Comparison of ENCODE assay signal across 17 cellular contexts in genomic region chr19:18100710-18101109, GRCh38. TPM values are rescaled to one million over a fixed set of nuclear protein-coding genes. Genes with fewer than 3 reads are reported as not detected.
A peak's percentile ranks its signal among the peaks of the same experiment; 100 is the strongest.
DNase-seq lines count a peak whose midpoint lies in the region; ATAC-seq and TF ChIP-seq lines count a peak whose summit lies in the region.
"Had no signal": no experiment of that assay in that cellular context is flagged by ENCODE, and none has a peak within 500 bp of the region (broad histone marks: within the 10 kb centered on the region; RNA-seq: fewer than 3 reads in every experiment).

No MANE protein-coding gene starts in this region.

- DNase-seq in IMR-90 (no peak), mesendoderm (peak; percentile 80)
- DNase-seq in activated effector memory CD4-positive, alpha-beta T cell treated with Interleukin-2 at 50 U/mL for 16 hours, result no peak
- no peak for DNase-seq in stimulated activated CD4-positive, alpha-beta T cell treated with anti-CD3 and anti-CD28 coated beads, Interleukin-2, amount 100 ng/mL, for 24 hours
- no peak for DNase-seq in activated T-helper 1 cell treated with anti-CD3 and anti-CD28 coated beads, Interleukin-12 subunit alpha, Interleukin-12 subunit beta, Interleukin-2, Interleukin-4 antibody, amounts not matched to agents 30 ng/mL and 10 ng/mL and 1 ng/mL, durations not matched to agents 14 hours and 24 hours and 36 hours (ENCODE audit: low spot score)
- DNase-seq: activated CD4-positive, alpha-beta memory T cell treated with anti-CD3 and anti-CD28 coated beads, Interleukin-2, amount 10 ng/mL, durations not matched to agents 7 days and 5 days; activated T-cell treated with anti-CD3 and anti-CD28 coated beads, Interleukin-2, amount 50 U/mL, for 72 hours; erythroblast; NCI-H1105; occipital lobe; stimulated activated naive B cell treated with anti-CD40 and anti-IgM and Interleukin-4, amounts not matched to agents 10 μg/mL and 1 μg/mL and 100 μg/mL, for 72 hours had no signal

- no peak overlapping the region for H3K56ac ChIP-seq in IMR-90 (ENCODE audit: extremely low read depth, insufficient read depth, low read length)
- peak overlapping the region; percentile 38 for H3K56ac ChIP-seq in mesendoderm (ENCODE audit: low read length)

- 46% methylated on average over 2 of the region's 18 CpGs; no CpG with 5 or more reads in 1 of the 2 experiments for WGBS in IMR-90 (ENCODE audit: extremely low coverage in 2 of 2, insufficient read length in 1 of 2), 2 experiments
- no CpG with 5 or more reads among the region's 18 CpGs for WGBS in mesendoderm (ENCODE audit: extremely low coverage, insufficient coverage, low lambda C conversion rate)

- H3K9ac ChIP-seq in IMR-90 (ENCODE audit: low read depth, low read length) (no peak overlapping the region), mesendoderm (ENCODE audit: low read length) (peak overlapping the region; percentile 18)
- H3K9ac ChIP-seq: KMS-11 had no signal

- POLR2A ChIA-PET in IMR-90 (lab: Charles Lee; ENCODE audit: unreplicated experiment), result no interaction called here

- H2BK15ac ChIP-seq in IMR-90 (ENCODE audit: low read depth, low read length) (no peak overlapping the region), mesendoderm (replicated peaks; ENCODE audit: low read depth) (no peak overlapping the region)

- no peak overlapping the region for H3K23ac ChIP-seq in IMR-90 (ENCODE audit: low read depth, low read length)
- no peak overlapping the region for H3K23ac ChIP-seq in mesendoderm (ENCODE audit: low read length)

- H3K4ac ChIP-seq in IMR-90 (ENCODE audit: low read depth, low read length), result no peak overlapping the region
- H3K4ac ChIP-seq in mesendoderm (ENCODE audit: low read depth, low read length), result no peak overlapping the region

- BruUV-seq in IMR-90 (replicated peaks; lab: Mats Ljungman, UMichigan), result no TSS peak

- H3K9me3 ChIP-seq in IMR-90 (ENCODE audit: control insufficient read depth, insufficient read depth, low read length), result no peaks in the 10 kb centered on the region
- H3K9me3 ChIP-seq: SJSA1 had no signal

- H3K27ac ChIP-seq in 22Rv1, result peak overlapping the region; percentile 63
- H3K27ac ChIP-seq in IMR-90 (ENCODE audit: insufficient read depth, low read length), result no peak overlapping the region
- peak overlapping the region; percentile 39 for H3K27ac ChIP-seq in cingulate gyrus (ENCODE audit: low read depth, low read length)
- H3K27ac ChIP-seq in mesendoderm (ENCODE audit: low read depth, low read length), result no peak overlapping the region
- H3K27ac ChIP-seq: KMS-11, SJSA1 had no signal

- no peak overlapping the region for H2BK20ac ChIP-seq in IMR-90 (ENCODE audit: low read depth, low read length)

- no peaks in the 10 kb centered on the region for H3K36me3 ChIP-seq in IMR-90 (ENCODE audit: control insufficient read depth, insufficient read depth, low read length)
- no peaks in the 10 kb centered on the region for H3K36me3 ChIP-seq in mesendoderm (ENCODE audit: control insufficient read depth, insufficient read depth, low read length)
- H3K36me3 ChIP-seq: SJSA1 had no signal

- H2BK5ac ChIP-seq in IMR-90 (ENCODE audit: low read depth, low read length, poor library complexity, severe bottlenecking) (no peak overlapping the region), mesendoderm (ENCODE audit: low read length) (no peak overlapping the region)

- in situ Hi-C loops in IMR-90 (cut with MboI; ENCODE audit: low sequenced_read_pairs), result no loop called here

- H3K4me2 ChIP-seq in IMR-90 (ENCODE audit: low read depth, low read length), result no peak overlapping the region
- H3K4me2 ChIP-seq in mesendoderm (ENCODE audit: low read length), result peak overlapping the region; percentile 29
- H3K4me2 ChIP-seq: KMS-11 had no signal

- no peak overlapping the region for H3K14ac ChIP-seq in IMR-90 (replicated peaks; ENCODE audit: low read depth, low read length)

- H3K18ac ChIP-seq in IMR-90 (ENCODE audit: low read depth, low read length) (no peak overlapping the region), mesendoderm (ENCODE audit: low read length) (no peak overlapping the region)

- no peak overlapping the region for H3K4me3 Mint-ChIP-seq in activated T-helper 1 cell treated with anti-CD3 and anti-CD28 coated beads, Interleukin-12 subunit alpha, Interleukin-12 subunit beta, Interleukin-2, Interleukin-4 antibody, amounts not matched to agents 30 ng/mL and 10 ng/mL and 1 ng/mL, durations not matched to agents 14 hours and 24 hours and 36 hours
- H3K4me3 Mint-ChIP-seq: activated CD4-positive, alpha-beta memory T cell treated with anti-CD3 and anti-CD28 coated beads, Interleukin-2, amount 10 ng/mL, durations not matched to agents 7 days and 5 days; activated T-cell treated with anti-CD3 and anti-CD28 coated beads, Interleukin-2, amount 50 U/mL, for 72 hours had no signal

- H3K9me3 Mint-ChIP-seq in activated T-helper 1 cell treated with anti-CD3 and anti-CD28 coated beads, Interleukin-12 subunit alpha, Interleukin-12 subunit beta, Interleukin-2, Interleukin-4 antibody, amounts not matched to agents 30 ng/mL and 10 ng/mL and 1 ng/mL, durations not matched to agents 14 hours and 24 hours and 36 hours, result no peaks in the 10 kb centered on the region
- H3K9me3 Mint-ChIP-seq: activated CD4-positive, alpha-beta memory T cell treated with anti-CD3 and anti-CD28 coated beads, Interleukin-2, amount 10 ng/mL, durations not matched to agents 7 days and 5 days; activated T-cell treated with anti-CD3 and anti-CD28 coated beads, Interleukin-2, amount 50 U/mL, for 72 hours; stimulated activated naive B cell treated with anti-CD40 and anti-IgM and Interleukin-4, amounts not matched to agents 10 μg/mL and 1 μg/mL and 100 μg/mL, for 72 hours had no signal

- no peak for TF ChIP-seq POLR2A in IMR-90 (IDR thresholded peaks at IDR 0.05; ENCODE audit: low read depth, low read length)

- H3K27me3 Mint-ChIP-seq in activated T-helper 1 cell treated with anti-CD3 and anti-CD28 coated beads, Interleukin-12 subunit alpha, Interleukin-12 subunit beta, Interleukin-2, Interleukin-4 antibody, amounts not matched to agents 30 ng/mL and 10 ng/mL and 1 ng/mL, durations not matched to agents 14 hours and 24 hours and 36 hours (ENCODE audit: insufficient read depth), result peaks cover 6% of the 10 kb centered on the region
- H3K27me3 Mint-ChIP-seq: stimulated activated naive B cell treated with anti-CD40 and anti-IgM and Interleukin-4, amounts not matched to agents 10 μg/mL and 1 μg/mL and 100 μg/mL, for 72 hours had no signal

- peaks cover 3% of the 10 kb centered on the region for H3K36me3 Mint-ChIP-seq in activated T-helper 1 cell treated with anti-CD3 and anti-CD28 coated beads, Interleukin-12 subunit alpha, Interleukin-12 subunit beta, Interleukin-2, Interleukin-4 antibody, amounts not matched to agents 30 ng/mL and 10 ng/mL and 1 ng/mL, durations not matched to agents 14 hours and 24 hours and 36 hours (ENCODE audit: low read depth)

- ATAC-seq in IMR-90 (ENCODE audit: low read depth) (no peak), HG03045 (IDR thresholded peaks at IDR 0.05; ENCODE audit: unreplicated experiment) (no peak)
- ATAC-seq: activated T-cell treated with anti-CD3 and anti-CD28 coated beads, Interleukin-2, amount 50 U/mL, for 72 hours; stimulated activated naive B cell treated with anti-CD40 and anti-IgM and Interleukin-4, amounts not matched to agents 10 μg/mL and 1 μg/mL and 100 μg/mL, for 72 hours had no signal

- H3K4me3 ChIP-seq in IMR-90 (ENCODE audit: insufficient read depth, low read depth, low read length) (no peak overlapping the region), mesendoderm (ENCODE audit: low read length) (no peak overlapping the region)
- H3K4me3 ChIP-seq: SJSA1 had no signal

- no peak overlapping the region for H2AK9ac ChIP-seq in IMR-90 (replicated peaks; ENCODE audit: low read depth, low read length, poor library complexity)

- dilution Hi-C loops in IMR-90 (cut with HindIII; ENCODE audit: low sequenced_read_pairs, unreplicated experiment), result no loop called here

- H4K20me1 ChIP-seq in IMR-90 (ENCODE audit: insufficient read depth, low read length), result no peaks in the 10 kb centered on the region

- H4K5ac ChIP-seq in IMR-90 (ENCODE audit: low read depth, low read length), result no peak overlapping the region
- H4K5ac ChIP-seq in mesendoderm (ENCODE audit: low read length), result no peak overlapping the region

- H3K4me1 Mint-ChIP-seq in activated T-helper 1 cell treated with anti-CD3 and anti-CD28 coated beads, Interleukin-12 subunit alpha, Interleukin-12 subunit beta, Interleukin-2, Interleukin-4 antibody, amounts not matched to agents 30 ng/mL and 10 ng/mL and 1 ng/mL, durations not matched to agents 14 hours and 24 hours and 36 hours (ENCODE audit: low read depth), result peaks cover 30% of the 10 kb centered on the region

- no peak for TF ChIP-seq CTCF in 22Rv1 (IDR thresholded peaks at IDR 0.05)
- TF ChIP-seq CTCF in IMR-90 (conservative IDR thresholded peaks at IDR 0.05; ENCODE audit: low read depth, low read length), result no peak

- H2AK5ac ChIP-seq in IMR-90 (ENCODE audit: low read depth, low read length), result no peak overlapping the region
- H2AK5ac ChIP-seq in mesendoderm (ENCODE audit: low read length), result no peak overlapping the region

- no peak for TF ChIP-seq RAD21 in IMR-90 (IDR thresholded peaks at IDR 0.05; ENCODE audit: low read length)

- H4K8ac ChIP-seq in IMR-90 (ENCODE audit: low read depth in 2 of 2, low read length in 2 of 2) (no peak overlapping the region), mesendoderm (ENCODE audit: low read depth, low read length) (no peak overlapping the region)

- H3K4me1 ChIP-seq in IMR-90 (ENCODE audit: control insufficient read depth, insufficient read depth, low read length), result peaks cover 10% of the 10 kb centered on the region
- H3K4me1 ChIP-seq in mesendoderm (ENCODE audit: control insufficient read depth, low read depth, low read length), result peaks cover 1% of the 10 kb centered on the region

- intact Hi-C loops in IMR-90 (cut with micrococcal nuclease), result no loop called here
- intact Hi-C loops in activated T-helper 1 cell treated with anti-CD3 and anti-CD28 coated beads, Interleukin-12 subunit alpha, Interleukin-12 subunit beta, Interleukin-2, Interleukin-4 antibody, amounts not matched to agents 30 ng/mL and 10 ng/mL and 1 ng/mL, durations not matched to agents 14 hours and 24 hours and 36 hours (cut with micrococcal nuclease), result no loop called here

- H2AFZ ChIP-seq in IMR-90 (replicated peaks; ENCODE audit: low read length, poor library complexity), result peak overlapping the region; percentile 5

- H3K27ac Mint-ChIP-seq in activated T-helper 1 cell treated with anti-CD3 and anti-CD28 coated beads, Interleukin-12 subunit alpha, Interleukin-12 subunit beta, Interleukin-2, Interleukin-4 antibody, amounts not matched to agents 30 ng/mL and 10 ng/mL and 1 ng/mL, durations not matched to agents 14 hours and 24 hours and 36 hours, result no peak overlapping the region
- H3K27ac Mint-ChIP-seq: activated CD4-positive, alpha-beta memory T cell treated with anti-CD3 and anti-CD28 coated beads, Interleukin-2, amount 10 ng/mL, durations not matched to agents 7 days and 5 days; activated T-cell treated with anti-CD3 and anti-CD28 coated beads, Interleukin-2, amount 50 U/mL, for 72 hours had no signal

- no peak overlapping the region for H4K91ac ChIP-seq in IMR-90 (ENCODE audit: insufficient read depth, low read depth, low read length)

- no peak overlapping the region for H2BK120ac ChIP-seq in IMR-90 (ENCODE audit: low read depth, low read length)
- H2BK120ac ChIP-seq in mesendoderm (ENCODE audit: low read depth, low read length), result no peak overlapping the region

- CTCF ChIA-PET in IMR-90 (lab: Yijun Ruan, JAX), result no interaction called here

- peaks cover 17% of the 10 kb centered on the region for H3K27me3 ChIP-seq in IMR-90 (ENCODE audit: control insufficient read depth, insufficient read depth, low read length)
- H3K27me3 ChIP-seq in mesendoderm (ENCODE audit: insufficient read depth, low read length, poor library complexity), result no peaks in the 10 kb centered on the region
- H3K27me3 ChIP-seq: SJSA1 had no signal

- 0 out of 2 replicates have a peak, but pooled peaks cover 3% of the 10 kb centered on the region for H3K9me1 ChIP-seq in IMR-90 (ENCODE audit: insufficient read depth, low read length)

- H3K79me1 ChIP-seq in IMR-90 (ENCODE audit: low read depth in 1 of 2, low read length in 2 of 2) (no peaks in the 10 kb centered on the region), mesendoderm (ENCODE audit: low read length) (no peaks in the 10 kb centered on the region)

- H3K79me2 ChIP-seq in mesendoderm (ENCODE audit: control insufficient read depth, insufficient read depth, low read length), result no peaks in the 10 kb centered on the region

RNA-seq across cellular contexts. Expression of gene MAST3, which starts 3.1 kb away (rescaled TPM):
- 1.3 and 1.4 TPM in 2 replicates for total RNA-seq in IMR-90 (2012; rRNA removed)
- 3.9 and 4.3 TPM in 2 replicates for polyA plus RNA-seq in IMR-90 (2012; rRNA removed)
- 2.5 and 4.0 TPM in 2 replicates for polyA plus RNA-seq in IMR-90 (2012; cell fraction: cytosol; rRNA removed)
- polyA plus RNA-seq in IMR-90 (2012; cell fraction: nucleus; rRNA removed; ENCODE audit: low replicate concordance), result 12.9 and 21.9 TPM in 2 replicates
- polyA plus RNA-seq in mesendoderm (2013, experiment 1 of 2), result 1.5 TPM
- polyA plus RNA-seq in mesendoderm (2013, experiment 2 of 2), result 1.6 TPM
- 16.5 and 17.6 TPM in 2 replicates for total RNA-seq in activated T-helper 1 cell treated with anti-CD3 and anti-CD28 coated beads, Interleukin-12 subunit alpha, Interleukin-12 subunit beta, Interleukin-2, Interleukin-4 antibody, amounts not matched to agents 30 ng/mL and 10 ng/mL and 1 ng/mL, durations not matched to agents 14 hours and 24 hours and 36 hours

RNA-seq across cellular contexts. Expression of gene IL12RB1, which starts 14.0 kb away (rescaled TPM):
- not detected in 2 replicates for total RNA-seq in IMR-90 (2012; rRNA removed)
- polyA plus RNA-seq in IMR-90 (2012; rRNA removed), result not detected in 2 replicates
- 0.08 TPM in 1 of 2 replicates, not detected in the other for polyA plus RNA-seq in IMR-90 (2012; cell fraction: cytosol; rRNA removed)
- polyA plus RNA-seq in IMR-90 (2012; cell fraction: nucleus; rRNA removed; ENCODE audit: low replicate concordance), result 0.11 TPM in 1 of 2 replicates, not detected in the other
- polyA plus RNA-seq in mesendoderm (2013, experiment 1 of 2), result not detected
- not detected for polyA plus RNA-seq in mesendoderm (2013, experiment 2 of 2)
- 44.5 and 47.5 TPM in 2 replicates for total RNA-seq in activated T-helper 1 cell treated with anti-CD3 and anti-CD28 coated beads, Interleukin-12 subunit alpha, Interleukin-12 subunit beta, Interleukin-2, Interleukin-4 antibody, amounts not matched to agents 30 ng/mL and 10 ng/mL and 1 ng/mL, durations not matched to agents 14 hours and 24 hours and 36 hours
- total RNA-seq: chondrocyte had no signal

RNA-seq across cellular contexts. Expression of gene PIK3R2, which starts 52.3 kb away (rescaled TPM):
- 8.9 and 12.2 TPM in 2 replicates for total RNA-seq in IMR-90 (2012; rRNA removed)
- polyA plus RNA-seq in IMR-90 (2012; rRNA removed), result 25.1 and 27.7 TPM in 2 replicates
- polyA plus RNA-seq in IMR-90 (2012; cell fraction: cytosol; rRNA removed), result 2.4 and 27.9 TPM in 2 replicates
- polyA plus RNA-seq in IMR-90 (2012; cell fraction: nucleus; rRNA removed; ENCODE audit: low replicate concordance), result 33.3 and 53.0 TPM in 2 replicates
- polyA plus RNA-seq in mesendoderm (2013, experiment 1 of 2), result 40.5 TPM
- 40.5 TPM for polyA plus RNA-seq in mesendoderm (2013, experiment 2 of 2)
- 14.7 and 15.6 TPM in 2 replicates for total RNA-seq in activated T-helper 1 cell treated with anti-CD3 and anti-CD28 coated beads, Interleukin-12 subunit alpha, Interleukin-12 subunit beta, Interleukin-2, Interleukin-4 antibody, amounts not matched to agents 30 ng/mL and 10 ng/mL and 1 ng/mL, durations not matched to agents 14 hours and 24 hours and 36 hours

Comparison
In these comparisons a context has a peak if more than half of its experiments do, and no peak if none do; other contexts are left out.
1. H3K27ac ChIP-seq: peak in 22Rv1 (single experiment) and cingulate gyrus (single experiment); none in IMR-90 (single experiment) and mesendoderm (single experiment).
2. RNA of gene IL12RB1, which starts 14.0 kb away (total RNA-seq): 44.5 to 47.5 TPM in activated T-helper 1 cell treated with anti-CD3 and anti-CD28 coated beads, Interleukin-12 subunit alpha, Interleukin-12 subunit beta, Interleukin-2, Interleukin-4 antibody, amounts not matched to agents 30 ng/mL and 10 ng/mL and 1 ng/mL, durations not matched to agents 14 hours and 24 hours and 36 hours; not detected in IMR-90; every median in the first group is over 10 times any median in the second.